ENCODE assay signal across 11 cellular contexts in the genomic region with DNA sequence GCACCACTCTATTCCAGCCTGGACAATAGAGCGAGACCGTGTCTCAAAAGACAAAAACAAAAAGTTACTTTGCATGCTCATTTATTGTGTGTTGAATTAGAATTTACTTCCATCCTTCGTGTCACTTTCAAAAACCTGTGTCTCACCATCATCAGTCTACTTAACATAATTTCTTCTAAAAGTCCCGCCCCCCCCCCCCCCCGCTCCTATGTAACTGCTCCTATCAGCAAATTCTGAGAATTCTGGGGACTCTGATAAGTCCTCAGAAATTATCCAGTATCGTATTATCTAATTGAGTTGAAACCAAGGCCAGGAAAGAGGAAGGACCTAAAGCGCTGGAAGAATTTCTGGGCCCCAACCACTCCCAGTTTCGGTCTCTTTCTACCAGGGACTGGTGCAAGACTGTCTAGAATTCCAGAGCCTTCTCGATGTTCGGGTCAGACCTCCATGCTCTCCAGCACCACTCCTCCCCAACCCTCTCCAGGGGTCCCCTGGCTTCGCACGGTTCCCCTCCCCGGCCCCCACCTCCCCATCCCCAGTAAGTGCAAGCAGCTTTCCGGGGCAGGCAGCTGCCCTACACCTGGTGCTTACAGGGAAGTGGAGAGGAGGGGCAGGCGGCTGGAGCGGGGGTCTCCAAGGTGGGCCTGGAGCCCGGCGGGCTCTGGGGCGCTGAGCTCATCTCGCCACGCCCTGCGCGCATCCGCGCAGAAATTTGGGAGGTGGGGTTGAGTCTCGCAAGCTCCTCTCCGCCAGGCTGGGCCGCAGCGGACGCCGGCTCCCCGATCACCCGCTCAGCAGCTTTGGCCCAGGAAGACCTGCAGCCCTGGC. TPM values are rescaled to one million over a fixed set of nuclear protein-coding genes. Genes with fewer than 3 reads are reported as not detected.
DNase-seq lines count a peak whose midpoint lies in the region; TF ChIP-seq lines count a peak whose summit lies in the region.
"Had no signal": no experiment of that assay in that cellular context is flagged by ENCODE, and none has a peak within 500 bp of the region (broad histone marks: within the 10 kb centered on the region; RNA-seq: fewer than 3 reads in every experiment).

No MANE protein-coding gene starts in this region.

- TF ChIP-seq EP300 in stomach (IDR thresholded peaks at IDR 0.05), result no peak

- H3K36me3 ChIP-seq in HUES48 (ENCODE audit: control insufficient read depth, insufficient read depth, low read length) (no peaks in the 10 kb centered on the region), iPS-15b (ENCODE audit: control insufficient read depth, insufficient read depth, low read length) (no peaks in the 10 kb centered on the region), stomach (no peaks in the 10 kb centered on the region), BE2C (no peaks in the 10 kb centered on the region)

- 0 out of 2 replicates have a peak, but pooled peaks cover 4% of the 10 kb centered on the region for H3K4me1 ChIP-seq in HUES48 (ENCODE audit: control insufficient read depth, insufficient read depth, low read length)
- H3K4me1 ChIP-seq in iPS-15b (ENCODE audit: control insufficient read depth, insufficient read depth, low read length), result no peaks in the 10 kb centered on the region
- peaks cover 0 to 9% (median 8%) of the 10 kb centered on the region in 4 donors for H3K4me1 ChIP-seq in stomach
- H3K4me1 ChIP-seq in BE2C, result no peaks in the 10 kb centered on the region

- H3K9me3 ChIP-seq in HUES48 (ENCODE audit: control insufficient read depth, insufficient read depth, low read length) (no peaks in the 10 kb centered on the region; the same call in 1 of the 2 replicates), iPS-15b (ENCODE audit: control insufficient read depth, insufficient read depth, low read length) (no peaks in the 10 kb centered on the region), stomach (peaks cover 0 to under 1% (median 0%) of the 10 kb centered on the region in 4 donors), BE2C (no peaks in the 10 kb centered on the region; the same call in 1 of the 2 replicates)

- in situ Hi-C loops in GM13977 (cut with MboI; ENCODE audit: low pct_unique_long_range_greater_than_20kb, low sequenced_read_pairs, unreplicated experiment), result no loop called here

- H3K27me3 ChIP-seq in HUES48 (ENCODE audit: control insufficient read depth, insufficient read depth, low read length) (no peaks in the 10 kb centered on the region), iPS-15b (ENCODE audit: control insufficient read depth, insufficient read depth, low read length) (no peaks in the 10 kb centered on the region), stomach (peaks cover 0 to 28% (median 0%) of the 10 kb centered on the region in 3 donors), BE2C (no peaks in the 10 kb centered on the region)

- H3K27ac ChIP-seq in HUES48 (ENCODE audit: low read depth, low read length) (no peak overlapping the region), stomach (peak overlapping the region in 1 of 5 donors; percentile 32)

- no peak overlapping the region for H3K9ac ChIP-seq in HUES48 (ENCODE audit: low read depth, low read length)
- H3K9ac ChIP-seq in iPS-15b (ENCODE audit: low read depth, low read length), result no peak overlapping the region

- H3K4me3 ChIP-seq in HUES48 (ENCODE audit: low read depth, low read length) (peak overlapping the region; percentile 29; the same call in 1 of the 2 replicates), choroid plexus epithelial cell (ENCODE audit: low read depth, low read length) (peak overlapping the region; percentile 48), iPS-15b (ENCODE audit: low read depth, low read length) (peak overlapping the region; percentile 45), stomach (peak overlapping the region; percentile 22 to 40 (median 30)), BE2C (ENCODE audit: low read depth, low read length) (no peak overlapping the region)

- intact Hi-C loops in stomach (cut with DNase I; ENCODE audit: low total_unique reads), result no loop called here

- no peak for DNase-seq in choroid plexus epithelial cell (ENCODE audit: low read depth)
- no peak for DNase-seq in stomach
- no peak for DNase-seq in GM13977 (ENCODE audit: low spot score)
- DNase-seq in Ammon's horn (ENCODE audit: low spot score), result no peak
- DNase-seq in BE2C, result no peak
- DNase-seq in stimulated activated naive CD4-positive, alpha-beta T cell (lab: John Stamatoyannopoulos, UW), result no peak
- DNase-seq: activated T-cell treated with anti-CD3 and anti-CD28 coated beads, Interleukin-2, amount 50 U/mL, for 4 hours; NCI-H345; RPMI8226 had no signal

- no peak for TF ChIP-seq POLR2A in stomach (IDR thresholded peaks at IDR 0.05)

- WGBS in stomach, 5 donors, result 18 to 31% (median 22%) methylated on average over 14 to 33 of the region's 33 CpGs

- TF ChIP-seq CTCF in choroid plexus epithelial cell (conservative IDR thresholded peaks at IDR 0.05; ENCODE audit: low read depth, low read length) (no peak), stomach (IDR thresholded peaks at IDR 0.05) (no peak), GM13977 (IDR thresholded peaks at IDR 0.05; ENCODE audit: extremely low read depth, insufficient read depth, missing control alignments) (no peak), BE2C (IDR thresholded peaks at IDR 0.05; ENCODE audit: low read depth, low read length) (no peak)

RNA-seq across cellular contexts. Expression of gene ZNF496, which starts 15.9 kb away (rescaled TPM):
- 10 to 100 TPM in 4 of 5 donors, 1 to 10 TPM in 1; 7.6 to 25.8 (median 14.5) TPM for total RNA-seq in stomach
- 1 to 10 TPM; 5.8 to 9.8 (median 8.7) TPM for polyA plus RNA-seq in stomach
- polyA plus RNA-seq in BE2C (2012; ENCODE audit: insufficient read depth, insufficient read length, low read depth), result 57.8 TPM
